8 cellular contexts compared by ENCODE assay signal in the genomic region with DNA sequence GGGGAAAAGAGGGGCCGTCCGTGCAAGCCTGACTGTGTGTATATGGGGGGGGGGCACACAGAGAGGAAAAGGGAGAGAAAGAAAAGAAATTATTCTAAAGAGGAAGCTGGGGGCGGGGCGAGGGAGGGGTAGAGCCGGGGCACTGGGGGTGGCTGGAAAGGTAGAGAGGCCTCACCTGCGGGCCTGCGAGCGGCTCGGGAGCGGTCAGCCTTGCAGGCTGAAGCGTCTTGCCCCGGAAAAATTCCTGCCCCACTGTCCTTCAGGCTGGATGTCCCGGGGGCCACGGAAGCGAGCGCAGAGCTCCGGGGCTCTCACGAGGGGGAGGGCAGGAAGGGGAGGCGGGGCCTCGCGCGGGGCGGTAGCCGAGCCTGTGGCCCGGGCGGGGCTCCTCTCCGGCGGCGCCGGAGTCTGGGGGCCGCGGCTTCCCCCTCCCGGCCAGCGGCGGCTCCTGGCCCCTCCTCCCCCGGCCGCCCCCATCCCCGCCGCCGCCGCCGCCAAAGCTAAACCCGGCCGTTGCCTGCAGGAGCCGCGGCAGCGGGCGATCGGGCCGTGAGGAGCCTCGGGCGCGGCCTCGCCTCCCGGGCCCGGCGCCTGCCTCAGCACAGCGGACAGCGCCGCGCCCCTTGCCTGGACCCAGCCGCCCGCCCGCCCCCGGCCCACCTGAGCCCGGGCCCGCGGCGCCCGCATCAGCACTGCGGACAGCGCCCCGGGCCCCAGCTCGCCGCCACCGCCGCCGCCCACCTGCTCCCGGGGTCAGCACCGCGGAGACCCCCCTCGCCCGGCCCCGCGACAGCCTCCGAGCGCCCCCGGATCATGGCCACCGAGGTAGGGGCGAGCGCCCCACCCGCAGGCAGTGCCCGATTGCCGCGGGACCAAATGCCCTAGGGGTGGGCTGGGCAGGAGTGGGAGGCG. TPM values are rescaled to one million over a fixed set of nuclear protein-coding genes. Genes with fewer than 3 reads are reported as not detected.
A peak's percentile ranks its signal among the peaks of the same experiment; 100 is the strongest.
DNase-seq lines count a peak whose midpoint lies in the region; ATAC-seq and TF ChIP-seq lines count a peak whose summit lies in the region.

A gene (plus strand): TSS at position 353 of the 912 bp plus-strand sequence. CDS start 461 bp downstream, at position 814.

- H3K27ac ChIP-seq in heart left ventricle = no peak within 1 kb of the TSS

- peaks cover 0 to 16% (median 2%) of the 10 kb centered on the region in 12 donors for H3K4me1 ChIP-seq in heart left ventricle

- peak within 1 kb of the TSS; percentile 13 to 61 (median 48) for H3K4me3 ChIP-seq in heart left ventricle

- 1 to 4% (median 2%) methylated on average over 27 to 96 of the region's 96 CpGs for WGBS in heart left ventricle, 4 donors

- no peak for TF ChIP-seq POLR2A in heart left ventricle (IDR thresholded peaks at IDR 0.05)

- H3K27me3 ChIP-seq in heart left ventricle = peaks cover 0 to 44% (median 18%) of the 10 kb centered on the region in 9 donors

- H3K27ac Mint-ChIP-seq in activated naive CD4-positive, alpha-beta T cell treated with anti-CD3 and anti-CD28 coated beads for 36 hours = no peak within 1 kb of the TSS

- no peaks in the 10 kb centered on the region for H3K36me3 ChIP-seq in heart left ventricle

- no peaks in the 10 kb centered on the region for H3K9me3 ChIP-seq in heart left ventricle

- intact Hi-C loops in activated naive CD4-positive, alpha-beta T cell treated with anti-CD3 and anti-CD28 coated beads for 36 hours (cut with micrococcal nuclease) = loop anchor here (1.0 to 5.0 kb wide), 3 partner anchors 20 to 288 kb away; no protein-coding TSS in a partner anchor
- intact Hi-C loops in heart left ventricle (cut with DNase I) = loop anchor here in 1 of 10 donors (5.0 kb wide), 1 partner anchor 52 kb away; no protein-coding TSS in a partner anchor

- no peak for TF ChIP-seq CTCF in heart left ventricle (IDR thresholded peaks at IDR 0.05)

- H3K27me3 Mint-ChIP-seq in activated naive CD4-positive, alpha-beta T cell treated with anti-CD3 and anti-CD28 coated beads for 36 hours (ENCODE audit: low read depth) = no peaks in the 10 kb centered on the region

- peaks cover 34% of the 10 kb centered on the region for H3K4me1 Mint-ChIP-seq in activated naive CD4-positive, alpha-beta T cell treated with anti-CD3 and anti-CD28 coated beads for 36 hours (ENCODE audit: low read depth)

- H3K9me3 Mint-ChIP-seq in activated naive CD4-positive, alpha-beta T cell treated with anti-CD3 and anti-CD28 coated beads for 36 hours = no peaks in the 10 kb centered on the region

- ATAC-seq in HG02588 (IDR thresholded peaks at IDR 0.05; ENCODE audit: unreplicated experiment) = peak; percentile 49
- ATAC-seq in heart left ventricle = peak in 3 of 4 donors; percentile 71 to 96 (median 87)
- no peak for ATAC-seq in HG02571 (IDR thresholded peaks at IDR 0.05; ENCODE audit: unreplicated experiment)
- no peak for ATAC-seq in GM19328 (IDR thresholded peaks at IDR 0.05; ENCODE audit: unreplicated experiment)

- peak; percentile 94 for DNase-seq in DMS53 (lab: John Stamatoyannopoulos, UW)
- DNase-seq in RPMI8226 = peak; percentile 33
- DNase-seq in activated naive CD4-positive, alpha-beta T cell treated with anti-CD3 and anti-CD28 coated beads for 36 hours = peak; percentile 62
- peak in 1 of 5 donors; percentile 29 for DNase-seq in heart left ventricle
- DNase-seq in retina = peak; percentile 43

- CTCF ChIA-PET in activated naive CD4-positive, alpha-beta T cell treated with anti-CD3 and anti-CD28 coated beads for 36 hours (lab: Charles Lee) = interaction anchor here (0.6 to 1.4 kb wide), 7 partner anchors 10 to 491 kb away, joined by 3 to 6 read pairs (median 3); no protein-coding TSS in a partner anchor

- peak within 1 kb of the TSS; percentile 77 for H3K4me3 Mint-ChIP-seq in activated naive CD4-positive, alpha-beta T cell treated with anti-CD3 and anti-CD28 coated beads for 36 hours

- no peaks in the 10 kb centered on the region for H3K36me3 Mint-ChIP-seq in activated naive CD4-positive, alpha-beta T cell treated with anti-CD3 and anti-CD28 coated beads for 36 hours (ENCODE audit: low read depth)

RNA-seq across cellular contexts. Expression of the gene that starts here (rescaled TPM):
- total RNA-seq in activated naive CD4-positive, alpha-beta T cell treated with anti-CD3 and anti-CD28 coated beads for 36 hours = under 1 TPM; 0.25 to 0.31 TPM
- 1 to 10 TPM in 1 of 9 donors, under 1 TPM in 7, not detected in 1; 0.06 to 1.1 (median 0.16) TPM for total RNA-seq in heart left ventricle
- polyA plus RNA-seq in heart left ventricle = under 1 TPM; 0.11 to 0.19 TPM

Comparison
In these comparisons a context has a peak if more than half of its experiments do, and no peak if none do; other contexts are left out.
1. Peak in DNase-seq in activated naive CD4-positive, alpha-beta T cell treated with anti-CD3 and anti-CD28 coated beads for 36 hours; RNA of the gene not detected or under 1 TPM.
2. ATAC-seq: peak in HG02588 (single experiment) and heart left ventricle (3 of 4); none in HG02571 (single experiment) and GM19328 (single experiment).